10 cellular contexts compared by ENCODE assay signal in the genomic region with DNA sequence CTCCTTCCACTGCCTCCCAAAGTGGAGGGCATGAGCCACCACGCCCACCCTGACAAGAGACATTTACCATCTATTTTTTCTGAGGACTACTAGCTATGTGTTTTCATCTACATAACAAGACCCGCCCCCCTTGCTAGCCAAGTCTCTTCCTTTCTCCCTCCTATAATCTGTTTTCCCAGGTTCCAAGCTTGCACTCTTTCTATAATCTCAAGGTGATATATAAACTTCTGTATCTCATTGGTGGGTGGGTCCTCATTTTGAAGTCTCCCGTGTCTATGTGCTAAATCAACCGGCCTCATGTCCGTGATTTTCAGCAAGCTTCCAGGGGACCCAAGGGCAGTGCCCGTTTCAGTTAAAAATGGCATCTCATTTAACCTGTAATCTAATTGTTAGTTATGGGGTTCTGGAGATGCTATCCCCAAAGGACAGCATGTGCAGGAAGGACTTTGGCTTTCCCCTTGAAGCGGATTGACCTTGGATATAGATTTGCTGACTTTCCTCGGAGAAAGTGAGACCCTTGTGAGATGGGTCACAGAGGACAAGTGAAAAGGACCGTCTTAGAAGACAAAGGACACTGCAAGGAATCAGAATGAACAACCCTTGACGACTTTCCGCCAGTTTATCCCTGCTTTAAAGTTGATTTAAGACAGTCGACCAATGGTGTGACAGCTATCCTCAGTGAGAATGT. TPM values are rescaled to one million over a fixed set of nuclear protein-coding genes. Genes with fewer than 3 reads are reported as not detected.
A peak's percentile ranks its signal among the peaks of the same experiment; 100 is the strongest.
DNase-seq lines count a peak whose midpoint lies in the region; ATAC-seq, FAIRE-seq and TF ChIP-seq lines count a peak whose summit lies in the region.
"Had no signal": no experiment of that assay in that cellular context is flagged by ENCODE, and none has a peak within 500 bp of the region (broad histone marks: within the 10 kb centered on the region; RNA-seq: fewer than 3 reads in every experiment).

No MANE protein-coding gene starts in this region.

- no peak overlapping the region for H2BK20ac ChIP-seq in H1 (ENCODE audit: low read length)

- H3K27me3 ChIP-seq in NT2/D1 (ENCODE audit: insufficient read depth, insufficient read length) (no peaks in the 10 kb centered on the region), H1 (replicated peaks in 1 of 4; ENCODE audit: control insufficient read depth in 3 of 4, extremely low read depth in 1 of 4, insufficient read depth in 3 of 4, low read length in 3 of 4) (no peaks in the 10 kb centered on the region), spleen (replicated peaks in 1 of 7) (peaks cover 0 to 11% (median 0%) of the 10 kb centered on the region in 7 donors), sigmoid colon (peaks cover 22 to 78% (median 53%) of the 10 kb centered on the region in 3 donors)

- peak overlapping the region; percentile 78 to 100 for H3K4me2 ChIP-seq in H1 (ENCODE audit: insufficient read depth in 1 of 2, low read depth in 2 of 2, low read length in 2 of 2)

- H3K79me2 ChIP-seq in H1 (ENCODE audit: control insufficient read depth in 1 of 2, insufficient read depth in 2 of 2, low read length in 2 of 2): peaks cover 0 to 7% of the 10 kb centered on the region in 2 experiments; a peak in 3 of 4 replicates

- H3K14ac ChIP-seq in H1 (ENCODE audit: insufficient read length): no peak overlapping the region

- no peak for TF ChIP-seq RAD21 in H1 (IDR thresholded peaks at IDR 0.05 in 1 of 2, conservative IDR thresholded peaks at IDR 0.05 in 1 of 2; ENCODE audit: low read depth in 2 of 2, low read length in 2 of 2)

- peaks cover 13% of the 10 kb centered on the region for H3K23me2 ChIP-seq in H1 (ENCODE audit: low read depth, low read length)

- H3K36me3 ChIP-seq in NT2/D1 (ENCODE audit: insufficient read depth, insufficient read length, low read length) (peaks cover 4% of the 10 kb centered on the region), H1 (ENCODE audit: control insufficient read depth in 2 of 4, insufficient read depth in 4 of 4, low read length in 3 of 4) (no peaks in the 10 kb centered on the region), spleen (no peaks in the 10 kb centered on the region), sigmoid colon (no peaks in the 10 kb centered on the region)

- peak overlapping the region; percentile 96 for H4K91ac ChIP-seq in H1 (replicated peaks; ENCODE audit: insufficient read length, low read length)

- peaks cover 3% of the 10 kb centered on the region for H3K9me3 Mint-ChIP-seq in activated T-cell treated with anti-CD3 and anti-CD28 coated beads, Interleukin-2, amount 50 U/mL, for 4 hours
- H3K9me3 Mint-ChIP-seq: activated naive CD4-positive, alpha-beta T cell treated with anti-CD3 and anti-CD28 coated beads, Interleukin-2, amount 50 U/mL, for 72 hours had no signal

- H3K18ac ChIP-seq in H1 (ENCODE audit: extremely low read depth, low read length): peak overlapping the region; percentile 88

- H3K9ac ChIP-seq in NT2/D1 (ENCODE audit: insufficient read length, low read depth) (peak overlapping the region; percentile 92), H1 (replicated peaks in 1 of 4; ENCODE audit: extremely low read depth in 1 of 4, low read depth in 3 of 4, low read length in 3 of 4) (peak overlapping the region; percentile 65 to 91 (median 86))

- peaks cover 30% of the 10 kb centered on the region for H3K4me1 Mint-ChIP-seq in activated T-cell treated with anti-CD3 and anti-CD28 coated beads, Interleukin-2, amount 50 U/mL, for 4 hours (ENCODE audit: low read depth)

- no peak overlapping the region for H4K8ac ChIP-seq in H1 (ENCODE audit: extremely low read depth, insufficient read depth, low read length)

- no peak for TF ChIP-seq EP300 in H1 (IDR thresholded peaks at IDR 0.05; ENCODE audit: borderline replicate concordance in 1 of 2, low read depth in 2 of 2, low read length in 2 of 2)
- TF ChIP-seq EP300 in sigmoid colon (IDR thresholded peaks at IDR 0.05): no peak

- intact Hi-C loops in spleen (cut with DNase I; ENCODE audit: low total_unique reads) (loop anchor here (2.0 to 10.0 kb wide), 5 partner anchors 17 to 705 kb away; a partner anchor contains a TSS), sigmoid colon (cut with DNase I) (loop anchor here (10.0 kb wide), 1 partner anchor 465 kb away; no protein-coding TSS in a partner anchor)

- peak overlapping the region; percentile 61; the same call in 1 of the 2 replicates for H2BK15ac ChIP-seq in H1 (ENCODE audit: low read length)

- H3K79me1 ChIP-seq in H1 (ENCODE audit: low read depth, low read length): no peaks in the 10 kb centered on the region; the same call in 1 of the 2 replicates

- peak overlapping the region; percentile 77; the same call in 1 of the 2 replicates for H2BK12ac ChIP-seq in H1 (ENCODE audit: low read depth, low read length)

- 3% methylated on average over 12 of the region's 12 CpGs; no CpG with 5 or more reads in 1 of the 2 experiments for WGBS in H1 (ENCODE audit: extremely low coverage in 1 of 2, insufficient coverage in 1 of 2, insufficient read length in 1 of 2, insufficient replicate concordance in 2 of 2, low coverage in 1 of 2, low lambda C conversion rate in 2 of 2, missing lambda C conversion rate in 1 of 2), 2 experiments
- 28 to 48% (median 47%) methylated on average over 12 of the region's 12 CpGs for WGBS in spleen, 5 donors
- WGBS in sigmoid colon, 2 donors: 46 to 47% methylated on average over 12 of the region's 12 CpGs

- H4K5ac ChIP-seq in H1 (ENCODE audit: insufficient read length, low read depth, low read length): peak overlapping the region; percentile 70

- H2AK5ac ChIP-seq in H1 (ENCODE audit: low read depth, low read length): no peak overlapping the region; the same call in 1 of the 2 replicates

- ATAC-seq in activated T-cell treated with anti-CD3 and anti-CD28 coated beads, Interleukin-2, amount 50 U/mL, for 4 hours: no peak
- ATAC-seq in GM18517 (IDR thresholded peaks at IDR 0.05; ENCODE audit: unreplicated experiment): no peak

- H3K56ac ChIP-seq in H1 (replicated peaks; ENCODE audit: insufficient read length, low read depth, low read length): peak overlapping the region; percentile 79

- no peak overlapping the region for H2AFZ ChIP-seq in H1 (ENCODE audit: low read length)

- H3K4me3 ChIP-seq in NT2/D1 (ENCODE audit: insufficient read length, low read depth) (peak overlapping the region; percentile 72), H1 (ENCODE audit: extremely low read depth in 1 of 4, insufficient read depth in 2 of 4, low read depth in 3 of 4, low read length in 4 of 4) (peak overlapping the region; percentile 71 to 99 (median 89)), spleen (peak overlapping the region in 5 of 8 donors; percentile 17 to 77 (median 37)), sigmoid colon (peak overlapping the region in 2 of 4 donors; percentile 12 to 34)

- no peaks in the 10 kb centered on the region for H3K9me3 ChIP-seq in NT2/D1 (ENCODE audit: insufficient read depth, low read length)
- H3K9me3 ChIP-seq in H1 (ENCODE audit: insufficient read depth in 2 of 2, low read depth in 1 of 2, low read length in 1 of 2): no peaks in the 10 kb centered on the region
- peaks cover 0 to 11% (median 0%) of the 10 kb centered on the region in 8 donors for H3K9me3 ChIP-seq in spleen
- no peaks in the 10 kb centered on the region for H3K9me3 ChIP-seq in sigmoid colon

- H3K27me3 Mint-ChIP-seq in activated T-cell treated with anti-CD3 and anti-CD28 coated beads, Interleukin-2, amount 50 U/mL, for 4 hours (ENCODE audit: low read depth): peaks cover 2% of the 10 kb centered on the region

- no peak for TF ChIP-seq CTCF in H1 (IDR thresholded peaks at IDR 0.05; ENCODE audit: control extremely low read depth in 1 of 3, insufficient read depth in 1 of 3, low read depth in 1 of 3, low read length in 3 of 3)
- TF ChIP-seq CTCF in spleen (IDR thresholded peaks at IDR 0.05 in 8 of 11, conservative IDR thresholded peaks at IDR 0.05 in 3 of 11): no peak
- TF ChIP-seq CTCF in sigmoid colon (IDR thresholded peaks at IDR 0.05): no peak

- peaks cover 0 to 2% of the 10 kb centered on the region in 2 experiments for H4K20me1 ChIP-seq in H1 (replicated peaks in 1 of 2; ENCODE audit: control insufficient read depth in 1 of 2, insufficient read depth in 2 of 2, low read length in 2 of 2)

- CTCF ChIA-PET in H1 (lab: Charles Lee; ENCODE audit: partially characterized antibody): interaction anchor here (0.6 to 2.4 kb wide), 6 partner anchors 16 to 563 kb away, joined by 3 to 10 read pairs (median 3); a partner anchor contains a TSS

- no peak for DNase-seq in activated T-cell treated with anti-CD3 and anti-CD28 coated beads, Interleukin-2, amount 50 U/mL, for 4 hours
- DNase-seq in activated T-cell treated with anti-CD3 and anti-CD28 coated beads for 4 hours (no peak), NT2/D1 (ENCODE audit: low read depth, low spot score) (no peak), H1 (ENCODE audit: low read depth in 1 of 2, low spot score in 2 of 2) (no peak), spleen (no peak), dermis blood vessel endothelial cell (no peak), sigmoid colon (no peak)

- peak overlapping the region; percentile 15 for H3K4ac ChIP-seq in H1 (replicated peaks; ENCODE audit: insufficient read length, low read depth, low read length)

- H3K27ac ChIP-seq in H1 (ENCODE audit: low read depth, low read length): peak overlapping the region; percentile 76
- H3K27ac ChIP-seq in spleen: peak overlapping the region; percentile 51 to 95 (median 89)
- H3K27ac ChIP-seq in sigmoid colon: no peak overlapping the region

- POLR2A ChIA-PET in H1 (lab: Charles Lee; ENCODE audit: partially characterized antibody): interaction anchor here (0.6 to 40.3 kb wide), 40 partner anchors 8 to 1872 kb away, joined by 3 to 3039 read pairs (median 8); a partner anchor contains a TSS

- H3K36me3 Mint-ChIP-seq in activated T-cell treated with anti-CD3 and anti-CD28 coated beads, Interleukin-2, amount 50 U/mL, for 4 hours (ENCODE audit: insufficient read depth): peaks cover 2% of the 10 kb centered on the region

- H3K4me1 ChIP-seq in NT2/D1 (ENCODE audit: insufficient read depth, insufficient read length): no peaks in the 10 kb centered on the region
- peaks cover 7 to 14% (median 8%) of the 10 kb centered on the region in 4 experiments; a peak in 6 of 7 replicates for H3K4me1 ChIP-seq in H1 (replicated peaks in 1 of 4; ENCODE audit: control insufficient read depth in 3 of 4, insufficient read depth in 4 of 4, low read length in 3 of 4)
- H3K4me1 ChIP-seq in spleen: peaks cover 4 to 50% (median 29%) of the 10 kb centered on the region in 6 donors
- H3K4me1 ChIP-seq in sigmoid colon: peaks cover 0 to 25% (median 24%) of the 10 kb centered on the region in 4 donors

- peak overlapping the region; percentile 92 for H2BK5ac ChIP-seq in H1 (ENCODE audit: low read depth, low read length)

- peak overlapping the region; percentile 36 for H2BK120ac ChIP-seq in H1 (replicated peaks; ENCODE audit: low read depth, low read length)

- H3K23ac ChIP-seq in H1 (ENCODE audit: insufficient read length): no peak overlapping the region

- peak overlapping the region; percentile 70 for H3K4me3 Mint-ChIP-seq in activated T-cell treated with anti-CD3 and anti-CD28 coated beads, Interleukin-2, amount 50 U/mL, for 4 hours

- TF ChIP-seq POLR2A in H1 (IDR thresholded peaks at IDR 0.05; ENCODE audit: control extremely low read depth in 1 of 2, low read depth in 2 of 2, low read length in 2 of 2) (peak in 1 of 2 experiments; percentile 58; a peak in 2 of 3 replicates), spleen (IDR thresholded peaks at IDR 0.05) (no peak), sigmoid colon (IDR thresholded peaks at IDR 0.05) (no peak)

- FAIRE-seq in H1 (lab: Jason Lieb, UNC): no peak

RNA-seq across cellular contexts. Expression of a gene that starts 22.4 kb away (rescaled TPM):
- total RNA-seq in activated T-cell treated with anti-CD3 and anti-CD28 coated beads, Interleukin-2, amount 50 U/mL, for 4 hours: not detected
- not detected in 2 replicates for total RNA-seq in H1 (2021; fragmentation: NEBNext Ultra II Directional; extraction: Animal tissue kit (Norgen Biotek cat#: 25700))
- polyA plus RNA-seq in H1 (2011; rRNA removed) (not detected in 2 replicates), spleen (not detected), sigmoid colon (not detected)
- not detected for polyA plus RNA-seq in H1 (2011; cell fraction: cytosol; rRNA removed)
- not detected for polyA plus RNA-seq in H1 (2011; cell fraction: nucleus; rRNA removed)
- not detected in 4 replicates for polyA plus RNA-seq in H1 (2012, experiment 1 of 2)
- not detected for polyA plus RNA-seq in H1 (2012, experiment 2 of 2)
- polyA plus RNA-seq in H1 (2013, experiment 1 of 2): not detected
- not detected for polyA plus RNA-seq in H1 (2013, experiment 2 of 2)
- not detected in 2 replicates for polyA minus RNA-seq in H1 (2011; rRNA and poly(A)+ RNA removed)
- not detected for polyA minus RNA-seq in H1 (2011; cell fraction: cytosol; rRNA and poly(A)+ RNA removed)
- not detected for polyA minus RNA-seq in H1 (2011; cell fraction: nucleus; rRNA and poly(A)+ RNA removed)
- total RNA-seq in spleen (not detected), dermis blood vessel endothelial cell (not detected in 2 replicates), sigmoid colon (not detected)
- total RNA-seq: activated naive CD4-positive, alpha-beta T cell treated with anti-CD3 and anti-CD28 coated beads, Interleukin-2, amount 50 U/mL, for 72 hours; posterior vena cava had no signal

Comparison
In these comparisons a context has a peak if more than half of its experiments do, and no peak if none do; other contexts are left out.
1. H3K27ac ChIP-seq: peak in H1 (single experiment) and spleen (8 of 8); none in sigmoid colon (0 of 4).